ENCODE assay signal across 11 cellular contexts in genomic region chr1:83102630-83103071, GRCh38.
DNase-seq lines count a peak whose midpoint lies in the region; ATAC-seq and TF ChIP-seq lines count a peak whose summit lies in the region.
"Had no signal": no experiment of that assay in that cellular context is flagged by ENCODE, and none has a peak within 500 bp of the region (broad histone marks: within the 10 kb centered on the region; RNA-seq: fewer than 3 reads in every experiment).

No MANE protein-coding gene starts in this region.

- no peak for TF ChIP-seq RAD21 in HCT116 (IDR thresholded peaks at IDR 0.05; ENCODE audit: low read depth)

- H3K4ac ChIP-seq in trophoblast cell (ENCODE audit: low read depth, low read length) = no peak overlapping the region

- RAD21 ChIA-PET in HCT116 (lab: Charles Lee; ENCODE audit: low non-redundant PET in 1 of 2, low total read pairs in 2 of 2, uncharacterized antibody in 2 of 2, unreplicated experiment in 2 of 2) = no interaction called here

- TF ChIP-seq CTCF in HCT116 (IDR thresholded peaks at IDR 0.05 in 2 of 3, conservative IDR thresholded peaks at IDR 0.05 in 1 of 3; ENCODE audit: borderline replicate concordance in 1 of 3, insufficient read depth in 1 of 3, low read depth in 2 of 3, low read length in 2 of 3) (no peak), sigmoid colon (IDR thresholded peaks at IDR 0.05) (no peak)

- DNase-seq in HCT116 (ENCODE audit: low read depth, low spot score) (no peak), NCI-H345 treated with DMSO at 0.1 percent for 48 hours (lab: John Stamatoyannopoulos, UW; ENCODE audit: unreplicated experiment) (peak; percentile 9), dedifferentiated amniotic fluid mesenchymal stem cell (ENCODE audit: extremely low spot score) (peak; percentile 15), trophoblast cell (peak; percentile 53 to 71), SIG-M5 (lab: John Stamatoyannopoulos, UW) (no peak), NCI-H1930 (lab: John Stamatoyannopoulos, UW) (no peak), NCI-H526 (lab: John Stamatoyannopoulos, UW) (no peak), sigmoid colon (no peak)
- DNase-seq: activated CD4-positive, alpha-beta T cell treated with anti-CD3 and anti-CD28 coated beads for 48 hours; effector memory CD8-positive, alpha-beta T cell; GDM1 had no signal

- BruUV-seq in HCT116 (replicated peaks; lab: Mats Ljungman, UMichigan) = no TSS peak

- TF ChIP-seq POLR2A in HCT116 (IDR thresholded peaks at IDR 0.05; ENCODE audit: borderline replicate concordance, extremely low read depth, insufficient read depth, insufficient read length) (no peak), sigmoid colon (IDR thresholded peaks at IDR 0.05) (no peak)

- H3K27me3 ChIP-seq in HCT116 (ENCODE audit: insufficient read depth, low read length) (no peaks in the 10 kb centered on the region), trophoblast cell (ENCODE audit: insufficient read depth, low read length) (no peaks in the 10 kb centered on the region), sigmoid colon (no peaks in the 10 kb centered on the region)

- H3K14ac ChIP-seq in trophoblast cell (ENCODE audit: low read length) = no peak overlapping the region

- POLR2A ChIA-PET in HCT116 (lab: Charles Lee) = no interaction called here

- H2BK120ac ChIP-seq in trophoblast cell (ENCODE audit: insufficient read depth, low read length, poor library complexity) = no peak overlapping the region

- H3K36me3 ChIP-seq in HCT116 (ENCODE audit: control insufficient read depth in 1 of 2, insufficient read depth in 2 of 2, low read length in 2 of 2) (no peaks in the 10 kb centered on the region), trophoblast cell (ENCODE audit: control insufficient read depth in 1 of 2, insufficient read depth in 2 of 2, low read length in 2 of 2) (no peaks in the 10 kb centered on the region), sigmoid colon (no peaks in the 10 kb centered on the region)

- H2BK12ac ChIP-seq in trophoblast cell (ENCODE audit: low read length) = no peak overlapping the region

- H2AFZ ChIP-seq in HCT116 (ENCODE audit: low read depth, low read length, poor library complexity, severe bottlenecking) = no peak overlapping the region
- no peak overlapping the region for H2AFZ ChIP-seq in trophoblast cell (ENCODE audit: insufficient read depth, low read length, poor library complexity)

- no peak for TF ChIP-seq EP300 in sigmoid colon (IDR thresholded peaks at IDR 0.05)

- no CpG with 5 or more reads among the region's 2 CpGs for WGBS in trophoblast cell (ENCODE audit: extremely low coverage, insufficient coverage, insufficient read length)
- WGBS in sigmoid colon, 2 donors = 59 to 66% methylated on average over 2 of the region's 2 CpGs

- H4K8ac ChIP-seq in trophoblast cell (ENCODE audit: low read depth, low read length) = no peak overlapping the region

- intact Hi-C loops in HCT116 (cut with micrococcal nuclease) (no loop called here), sigmoid colon (cut with DNase I) (no loop called here)

- CTCF ChIA-PET in HCT116 (lab: Charles Lee) = no interaction called here

- no peak overlapping the region for H3K4me2 ChIP-seq in HCT116 (ENCODE audit: low read length)
- no peak overlapping the region for H3K4me2 ChIP-seq in trophoblast cell (ENCODE audit: low read length)

- peaks cover 13% of the 10 kb centered on the region for H3K79me1 ChIP-seq in trophoblast cell (ENCODE audit: low read length)

- H3K9me3 ChIP-seq in HCT116 (ENCODE audit: control insufficient read depth in 1 of 2, insufficient read depth in 1 of 2, low read depth in 1 of 2, low read length in 2 of 2) = no peaks in the 10 kb centered on the region
- H3K9me3 ChIP-seq in trophoblast cell (ENCODE audit: insufficient read depth, low read depth, low read length) = no peaks in the 10 kb centered on the region
- H3K9me3 ChIP-seq in sigmoid colon = no peaks in the 10 kb centered on the region

- H3K9ac ChIP-seq in HCT116 (ENCODE audit: low read length) (no peak overlapping the region), trophoblast cell (ENCODE audit: low read length) (no peak overlapping the region)

- H3K79me2 ChIP-seq in HCT116 (ENCODE audit: insufficient read depth, low read length) = no peaks in the 10 kb centered on the region
- H3K79me2 ChIP-seq in trophoblast cell (ENCODE audit: control insufficient read depth, insufficient read depth, low read length, poor library complexity) = no peaks in the 10 kb centered on the region

- H3K9me2 ChIP-seq in HCT116 (ENCODE audit: insufficient read depth) = no peaks in the 10 kb centered on the region

- no peak overlapping the region for H3K23ac ChIP-seq in trophoblast cell (ENCODE audit: low read length)

- H3K4me3 ChIP-seq in HCT116 (replicated peaks in 1 of 2; ENCODE audit: low read depth in 1 of 2, low read length in 2 of 2) = no peak overlapping the region
- H3K4me3 ChIP-seq in trophoblast cell (ENCODE audit: low read depth, low read length) = no peak overlapping the region
- no peak overlapping the region for H3K4me3 ChIP-seq in sigmoid colon

- H3K27ac ChIP-seq in HCT116 (ENCODE audit: low read depth, low read length) = no peak overlapping the region
- H3K27ac ChIP-seq in trophoblast cell (ENCODE audit: low read depth, low read length) = peak overlapping the region; percentile 70
- no peak overlapping the region for H3K27ac ChIP-seq in sigmoid colon

- ATAC-seq in HCT116 = no peak
- ATAC-seq: effector memory CD8-positive, alpha-beta T cell had no signal

- H4K12ac ChIP-seq in trophoblast cell (ENCODE audit: low read depth, low read length) = no peak overlapping the region

- no peak overlapping the region for H2AK5ac ChIP-seq in trophoblast cell (ENCODE audit: low read length)

- H2BK5ac ChIP-seq in trophoblast cell (ENCODE audit: low read depth, low read length, poor library complexity) = no peak overlapping the region

- no peak overlapping the region for H4K91ac ChIP-seq in trophoblast cell (ENCODE audit: low read depth, low read length)

- no peak overlapping the region for H3K18ac ChIP-seq in trophoblast cell (ENCODE audit: low read length)

- H3K4me1 ChIP-seq in HCT116 (ENCODE audit: control insufficient read depth in 1 of 2, insufficient read depth in 2 of 2, low read length in 2 of 2) (no peaks in the 10 kb centered on the region), trophoblast cell (ENCODE audit: control insufficient read depth in 1 of 2, insufficient read depth in 2 of 2, low read length in 2 of 2) (peaks cover 0 to 5% of the 10 kb centered on the region in 2 experiments), sigmoid colon (peaks cover 0 to 11% (median 6%) of the 10 kb centered on the region in 4 donors)

- no peaks in the 10 kb centered on the region for H4K20me1 ChIP-seq in HCT116 (ENCODE audit: insufficient read depth)

TF ChIP-seq in HCT116, 20 proteins besides CTCF, POLR2A, EP300 and RAD21:
- 0 out of 2 replicates have a peak, but pooled peaks have one; percentile 52 for TF ChIP-seq SRF (IDR thresholded peaks at IDR 0.05; ENCODE audit: low read depth)
- no peak for TF ChIP-seq YY1 (IDR thresholded peaks at IDR 0.05; ENCODE audit: extremely low read depth, insufficient replicate concordance, low read depth, low read length)
- no peak for TF ChIP-seq EZH2 (IDR thresholded peaks at IDR 0.05)
- TF ChIP-seq JUND (IDR thresholded peaks at IDR 0.05) = no peak

Comparison
In these comparisons a context has a peak if more than half of its experiments do, and no peak if none do; other contexts are left out.
1. DNase-seq: peak in NCI-H345 treated with DMSO at 0.1 percent for 48 hours (single experiment), dedifferentiated amniotic fluid mesenchymal stem cell (single experiment) and trophoblast cell (2 of 2); none in HCT116 (single experiment), SIG-M5 (single experiment), NCI-H1930 (0 of 2), NCI-H526 (0 of 2) and sigmoid colon (single experiment).